ENCODE assay signal across 22 cellular contexts in the genomic region with DNA sequence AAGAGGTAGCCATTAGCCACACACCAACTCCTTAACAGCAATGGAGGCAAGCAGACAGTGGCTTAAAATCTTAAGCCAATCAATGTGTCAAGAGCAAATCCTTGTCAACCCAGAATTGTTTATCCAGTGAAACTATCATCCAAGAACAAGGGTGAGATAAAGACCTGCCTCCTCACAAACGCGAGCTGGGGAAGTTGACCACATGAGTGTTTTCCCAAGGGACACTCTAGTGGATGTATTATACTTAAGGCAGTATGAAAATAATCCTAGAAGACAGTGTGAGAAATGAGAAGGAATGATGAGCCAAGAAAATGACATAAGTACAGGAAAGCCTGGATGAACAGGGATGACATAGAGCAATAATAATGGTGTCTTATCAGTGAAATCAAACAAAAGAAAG.
"Had no signal": no experiment of that assay in that cellular context is flagged by ENCODE, and none has a peak within 500 bp of the region (broad histone marks: within the 10 kb centered on the region; RNA-seq: fewer than 3 reads in every experiment).

No MANE protein-coding gene starts in this region.

- DNase-seq: activated CD4-positive, alpha-beta T cell treated with anti-CD3 and anti-CD28 coated beads for 4 hours; activated CD4-positive, alpha-beta T cell treated with anti-CD3 and anti-CD28 coated beads, Interleukin-2, amount 50 U/mL, for 4 hours; activated CD4-positive, CD25-positive, alpha-beta regulatory T cell; activated effector memory CD4-positive, alpha-beta T cell treated with Interleukin-2 at 50 U/mL for 16 hours; activated naive CD4-positive, alpha-beta T cell treated with Interleukin-2 at 50 U/mL for 16 hours; activated naive CD8-positive, alpha-beta T cell treated with anti-CD3 and anti-CD28 coated beads for 36 hours; adrenal gland; central memory CD4-positive, alpha-beta T cell; effector CD8-positive, alpha-beta T cell; foreskin keratinocyte; heart right ventricle; kidney glomerular epithelial cell; mucosa of descending colon; stimulated activated CD4-positive, alpha-beta T cell treated with anti-CD3 and anti-CD28 coated beads, Interleukin-12 subunit alpha, Interleukin-12 subunit beta, amount 100 ng/mL, for 4 hours; stimulated activated CD4-positive, alpha-beta T cell treated with anti-CD3 and anti-CD28 coated beads, Interleukin-4, amount 100 ng/mL, for 1 hour; stimulated activated naive CD8-positive, alpha-beta T cell treated with anti-CD3 and anti-CD28 coated beads, Interleukin-15, Interleukin-2, amounts not matched to agents 100 U/mL and 50 U/mL, for 24 hours; T-helper 1 cell; testis; transverse colon had no signal

- H3K9me3 ChIP-seq: adrenal gland, ascending aorta, mucosa of descending colon, testis, transverse colon had no signal

- H3K27me3 Mint-ChIP-seq: activated naive CD8-positive, alpha-beta T cell treated with anti-CD3 and anti-CD28 coated beads for 36 hours; natural killer cell treated with Interleukin-12 subunit alpha and Interleukin-12 subunit beta and Interleukin-15 and Interleukin-18, amount 100 ng/mL, for 72 hours had no signal

- H3K9me3 Mint-ChIP-seq: activated naive CD8-positive, alpha-beta T cell treated with anti-CD3 and anti-CD28 coated beads for 36 hours; natural killer cell treated with Interleukin-12 subunit alpha and Interleukin-12 subunit beta and Interleukin-15 and Interleukin-18, amount 100 ng/mL, for 72 hours; T-helper 2 cell treated with Interferon-gamma antibody and Interleukin-4, amounts not matched to agents 5 μg/mL and 100 μg/mL, for 36 hours had no signal

- H3K4me3 Mint-ChIP-seq: activated naive CD8-positive, alpha-beta T cell treated with anti-CD3 and anti-CD28 coated beads for 36 hours; natural killer cell treated with Interleukin-12 subunit alpha and Interleukin-12 subunit beta and Interleukin-15 and Interleukin-18, amount 100 ng/mL, for 72 hours; T-helper 2 cell treated with Interferon-gamma antibody and Interleukin-4, amounts not matched to agents 5 μg/mL and 100 μg/mL, for 36 hours had no signal

- H3K27ac ChIP-seq: ascending aorta, foreskin keratinocyte, heart right ventricle, testis, transverse colon had no signal

- H3K4me1 ChIP-seq: ascending aorta, foreskin keratinocyte, heart right ventricle, testis, transverse colon had no signal

- H3K36me3 Mint-ChIP-seq: natural killer cell treated with Interleukin-12 subunit alpha and Interleukin-12 subunit beta and Interleukin-15 and Interleukin-18, amount 100 ng/mL, for 72 hours had no signal

- H3K27me3 ChIP-seq: adrenal gland, ascending aorta, foreskin keratinocyte, heart right ventricle, testis, transverse colon had no signal

- H3K27ac Mint-ChIP-seq: activated naive CD8-positive, alpha-beta T cell treated with anti-CD3 and anti-CD28 coated beads for 36 hours; natural killer cell treated with Interleukin-12 subunit alpha and Interleukin-12 subunit beta and Interleukin-15 and Interleukin-18, amount 100 ng/mL, for 72 hours; T-helper 2 cell treated with Interferon-gamma antibody and Interleukin-4, amounts not matched to agents 5 μg/mL and 100 μg/mL, for 36 hours had no signal

- H3K4me3 ChIP-seq: adrenal gland, ascending aorta, heart right ventricle, mucosa of descending colon, testis, transverse colon had no signal

- H3K4me1 Mint-ChIP-seq: activated naive CD8-positive, alpha-beta T cell treated with anti-CD3 and anti-CD28 coated beads for 36 hours had no signal
